Comparison of ENCODE assay signal across 17 cellular contexts in the genomic region with DNA sequence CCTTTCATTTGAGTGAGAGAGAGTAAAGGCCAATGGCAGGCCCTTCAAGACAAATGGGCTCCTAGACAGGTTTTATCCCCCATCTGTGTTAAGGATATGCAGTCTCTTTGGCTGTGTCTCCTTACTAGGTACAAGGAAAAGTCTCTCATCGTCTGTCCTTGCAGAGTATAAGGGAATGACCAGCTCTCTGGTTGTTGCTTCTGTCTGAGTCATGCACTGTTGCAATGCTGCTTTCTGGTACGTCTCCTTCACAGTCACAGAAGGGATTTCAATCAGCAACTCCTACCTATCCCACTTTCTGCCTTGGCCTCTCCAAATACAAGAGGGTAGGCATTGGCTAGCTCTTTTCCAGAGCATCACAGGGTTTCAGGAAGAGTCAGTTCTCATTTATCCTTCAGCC. TPM values are rescaled to one million over a fixed set of nuclear protein-coding genes. Genes with fewer than 3 reads are reported as not detected.
DNase-seq lines count a peak whose midpoint lies in the region; ATAC-seq, FAIRE-seq and TF ChIP-seq lines count a peak whose summit lies in the region.
"Had no signal": no experiment of that assay in that cellular context is flagged by ENCODE, and none has a peak within 500 bp of the region (broad histone marks: within the 10 kb centered on the region; RNA-seq: fewer than 3 reads in every experiment).

No MANE protein-coding gene starts in this region.

- no peaks in the 10 kb centered on the region for H3K36me3 ChIP-seq in sigmoid colon
- no peaks in the 10 kb centered on the region for H3K36me3 ChIP-seq in kidney (ENCODE audit: control insufficient read depth in 1 of 2, insufficient read depth in 2 of 2, low read length in 2 of 2)
- H3K36me3 ChIP-seq: neutrophil, suprapubic skin had no signal

- peak; percentile 28 for DNase-seq in EH (ENCODE audit: low read depth)
- DNase-seq in RCC 7860 (ENCODE audit: low spot score) = peak; percentile 55
- peak in 1 of 10 donors; percentile 42 for DNase-seq in dorsolateral prefrontal cortex
- peak; percentile 54 for DNase-seq in kidney tubule cell (ENCODE audit: low spot score)
- no peak for DNase-seq in sigmoid colon
- no peak for DNase-seq in activated T-cell treated with anti-CD3 and anti-CD28 coated beads, Interleukin-2, amount 50 U/mL, for 48 hours
- DNase-seq in kidney = no peak
- DNase-seq: activated CD4-positive, alpha-beta T cell treated with anti-CD3 and anti-CD28 coated beads, Interleukin-2, amount 50 U/mL, for 4 hours; activated T-cell treated with anti-CD3 and anti-CD28 coated beads, Interleukin-2, amount 50 U/mL, for 24 hours; cerebellar nuclear complex; NCI-H2081 treated with DMSO at 0.1 percent for 48 hours; right cardiac atrium had no signal

- WGBS in sigmoid colon, 2 donors = 86 to 89% methylated on average over 2 of the region's 2 CpGs

- H3K9ac ChIP-seq in kidney (ENCODE audit: low read length in 2 of 2) = no peak overlapping the region

- FAIRE-seq in RCC 7860 (lab: Jason Lieb, UNC) (peak; percentile 34), kidney (lab: Jason Lieb, UNC) (no peak)
- FAIRE-seq: H1, keratinocyte had no signal

- no peaks in the 10 kb centered on the region for H3K27me3 ChIP-seq in dorsolateral prefrontal cortex
- H3K27me3 ChIP-seq in sigmoid colon = no peaks in the 10 kb centered on the region
- H3K27me3 ChIP-seq: neutrophil, suprapubic skin had no signal

- TF ChIP-seq POLR2A in sigmoid colon (IDR thresholded peaks at IDR 0.05) = no peak

- H3K27ac ChIP-seq in dorsolateral prefrontal cortex = peak overlapping the region in 53 of 59 donors; percentile 24 to 92 (median 67)
- no peak overlapping the region for H3K27ac ChIP-seq in sigmoid colon
- no peak overlapping the region for H3K27ac ChIP-seq in kidney (ENCODE audit: low read depth in 2 of 2, low read length in 2 of 2)
- H3K27ac ChIP-seq: neutrophil, suprapubic skin had no signal

- no peaks in the 10 kb centered on the region for H3K9me3 ChIP-seq in sigmoid colon
- no peaks in the 10 kb centered on the region for H3K9me3 ChIP-seq in kidney (ENCODE audit: control insufficient read depth in 1 of 2, low read length in 2 of 2)
- H3K9me3 ChIP-seq: neutrophil, suprapubic skin had no signal

- no peak for TF ChIP-seq EP300 in sigmoid colon (IDR thresholded peaks at IDR 0.05)

- ATAC-seq in HG03097 (IDR thresholded peaks at IDR 0.05; ENCODE audit: low FRiP score, unreplicated experiment) = no peak
- ATAC-seq: right cardiac atrium had no signal

- intact Hi-C loops in dorsolateral prefrontal cortex (cut with DNase I) (loop anchor here in 1 of 2 donors (10.0 kb wide), 1 partner anchor 190 kb away; no protein-coding TSS in a partner anchor), sigmoid colon (cut with DNase I) (loop anchor here (10.0 kb wide), 1 partner anchor 50 kb away; the partner anchor contains the start of gene CTTNBP2), kidney (cut with DNase I) (no loop called here)

- TF ChIP-seq CTCF in dorsolateral prefrontal cortex (IDR thresholded peaks at IDR 0.05 in 54 of 56, conservative IDR thresholded peaks at IDR 0.05 in 2 of 56; ENCODE audit: low read depth in 1 of 56, partially characterized antibody in 56 of 56) (no peak), sigmoid colon (IDR thresholded peaks at IDR 0.05) (no peak), kidney (IDR thresholded peaks at IDR 0.05; ENCODE audit: borderline replicate concordance, extremely low read depth, insufficient read depth) (no peak)

- H3K4me3 ChIP-seq in dorsolateral prefrontal cortex (no peak overlapping the region), sigmoid colon (no peak overlapping the region), kidney (ENCODE audit: low read length in 2 of 2) (no peak overlapping the region)
- H3K4me3 ChIP-seq: suprapubic skin had no signal

- H3K4me1 ChIP-seq in sigmoid colon (peaks cover 0 to 29% (median 22%) of the 10 kb centered on the region in 4 donors), kidney (ENCODE audit: control insufficient read depth in 1 of 2, insufficient read depth in 1 of 2, low read depth in 1 of 2, low read length in 2 of 2) (peaks cover 0 to 12% of the 10 kb centered on the region in 2 donors)

RNA-seq across cellular contexts. Expression of gene CTTNBP2, which starts 48.1 kb away (rescaled TPM):
- total RNA-seq in dorsolateral prefrontal cortex (100 to 1,000 TPM in 1 of 120 experiments, 10 to 100 TPM in 119; 32.0 to 119 (median 57.5) TPM), sigmoid colon (10 to 100 TPM in 1 of 4 donors, 1 to 10 TPM in 3; 4.9 to 11.1 (median 7.5) TPM), kidney (41.1 TPM)
- polyA plus RNA-seq in sigmoid colon (under 1 TPM; 0.60 to 0.92 (median 0.82) TPM), kidney (ENCODE audit: insufficient read depth, low read depth, low replicate concordance) (3.8 TPM)

Comparison
In these comparisons a context has a peak if more than half of its experiments do, and no peak if none do; other contexts are left out.
1. DNase-seq: peak in EH (single experiment), RCC 7860 (single experiment) and kidney tubule cell (single experiment); none in sigmoid colon (single experiment), activated T-cell treated with anti-CD3 and anti-CD28 coated beads, Interleukin-2, amount 50 U/mL, for 48 hours (0 of 2) and kidney (single experiment).
2. H3K27ac ChIP-seq: peak in dorsolateral prefrontal cortex (53 of 59); none in sigmoid colon (0 of 4) and kidney (0 of 2).